Comparison of ENCODE assay signal across 16 cellular contexts in genomic region chr17:7807206-7807605, GRCh38. TPM values are rescaled to one million over a fixed set of nuclear protein-coding genes. Genes with fewer than 3 reads are reported as not detected.
DNase-seq lines count a peak whose midpoint lies in the region; FAIRE-seq and TF ChIP-seq lines count a peak whose summit lies in the region.
"Had no signal": no experiment of that assay in that cellular context is flagged by ENCODE, and none has a peak within 500 bp of the region (broad histone marks: within the 10 kb centered on the region; RNA-seq: fewer than 3 reads in every experiment).

No MANE protein-coding gene starts in this region.

- no peaks in the 10 kb centered on the region for H3K9me3 Mint-ChIP-seq in nephron progenitor cell
- H3K9me3 Mint-ChIP-seq: CD4-positive, CD25-positive, alpha-beta regulatory T cell had no signal

- WGBS in sigmoid colon, 2 donors, result 92 to 96% methylated on average over 21 of the region's 21 CpGs
- WGBS in lower leg skin, 2 donors, result 80 to 81% methylated on average over 21 of the region's 21 CpGs

- FAIRE-seq in GM12891 (lab: Jason Lieb, UNC), result no peak
- FAIRE-seq: H1, K562 had no signal

- TF ChIP-seq EP300 in sigmoid colon (IDR thresholded peaks at IDR 0.05), result no peak

- intact Hi-C loops in cardiac septum (cut with DNase I), result no loop called here
- intact Hi-C loops in left ventricle myocardium inferior (cut with micrococcal nuclease), result no loop called here
- intact Hi-C loops in sigmoid colon (cut with DNase I), result no loop called here
- intact Hi-C loops in lower leg skin (cut with DNase I; ENCODE audit: low total_unique reads), result no loop called here

- H3K4me3 ChIP-seq in left ventricle myocardium inferior (no peak overlapping the region), sigmoid colon (no peak overlapping the region), lower leg skin (ENCODE audit: low read depth, poor library complexity, severe bottlenecking) (no peak overlapping the region)
- H3K4me3 ChIP-seq: BLaER1 treated with 17β-estradiol and CSF1 and Interleukin-3, amounts not matched to agents 10 nM and 100 nM; K562 had no signal

- no peaks in the 10 kb centered on the region for H3K36me3 Mint-ChIP-seq in nephron progenitor cell (ENCODE audit: low read depth)
- H3K36me3 Mint-ChIP-seq: CD4-positive, CD25-positive, alpha-beta regulatory T cell had no signal

- no peak for TF ChIP-seq POLR2A in sigmoid colon (IDR thresholded peaks at IDR 0.05)
- TF ChIP-seq POLR2A in GM12891 (IDR thresholded peaks at IDR 0.05; ENCODE audit: low read depth, low read length), result no peak
- TF ChIP-seq POLR2A in lower leg skin (IDR thresholded peaks at IDR 0.05), result no peak

- H3K27me3 Mint-ChIP-seq in nephron progenitor cell (ENCODE audit: low read depth, poor library complexity), result peaks cover 45% of the 10 kb centered on the region

- H3K36me3 ChIP-seq in left ventricle myocardium inferior, result no peaks in the 10 kb centered on the region
- H3K36me3 ChIP-seq in sigmoid colon, result no peaks in the 10 kb centered on the region
- H3K36me3 ChIP-seq: BLaER1 treated with 17β-estradiol and CSF1 and Interleukin-3, amounts not matched to agents 10 nM and 100 nM had no signal

- TF ChIP-seq CTCF in left ventricle myocardium inferior (IDR thresholded peaks at IDR 0.05; ENCODE audit: borderline replicate concordance) (no peak), nephron progenitor cell (IDR thresholded peaks at IDR 0.05) (no peak), sigmoid colon (IDR thresholded peaks at IDR 0.05) (no peak), lower leg skin (IDR thresholded peaks at IDR 0.05) (no peak)

- no peaks in the 10 kb centered on the region for H3K9me3 ChIP-seq in left ventricle myocardium inferior (replicated peaks)
- H3K9me3 ChIP-seq in sigmoid colon, result no peaks in the 10 kb centered on the region
- H3K9me3 ChIP-seq: BLaER1 treated with 17β-estradiol and CSF1 and Interleukin-3, amounts not matched to agents 10 nM and 100 nM had no signal

- H3K4me1 Mint-ChIP-seq in nephron progenitor cell, result peaks cover 23% of the 10 kb centered on the region

- H3K27ac ChIP-seq in left ventricle myocardium inferior (replicated peaks), result no peak overlapping the region
- no peak overlapping the region for H3K27ac ChIP-seq in sigmoid colon
- H3K27ac ChIP-seq: BLaER1 treated with 17β-estradiol and CSF1 and Interleukin-3, amounts not matched to agents 10 nM and 100 nM had no signal

- peak; percentile 65 for DNase-seq in cardiac septum (ENCODE audit: low spot score)
- no peak for DNase-seq in left ventricle myocardium inferior
- DNase-seq in nephron progenitor cell, result no peak
- DNase-seq in sigmoid colon, result peak; percentile 51
- no peak for DNase-seq in GM12891 (ENCODE audit: insufficient read length, low spot score)
- no peak for DNase-seq in lower leg skin (ENCODE audit: low spot score in 2 of 2)
- DNase-seq in kidney glomerular epithelial cell (lab: John Stamatoyannopoulos, UW), result no peak
- DNase-seq: 8988T; ACHN; CD4-positive, CD25-positive, alpha-beta regulatory T cell; DMS53; GF-D8; HCEC 1CT had no signal

- no peak overlapping the region for H3K4me3 Mint-ChIP-seq in nephron progenitor cell
- H3K4me3 Mint-ChIP-seq: CD4-positive, CD25-positive, alpha-beta regulatory T cell had no signal

- H3K27ac Mint-ChIP-seq in nephron progenitor cell, result peak overlapping the region; percentile 49
- H3K27ac Mint-ChIP-seq: CD4-positive, CD25-positive, alpha-beta regulatory T cell had no signal

- H3K4me1 ChIP-seq in left ventricle myocardium inferior, result peaks cover 5% of the 10 kb centered on the region
- H3K4me1 ChIP-seq in sigmoid colon, result no peaks in the 10 kb centered on the region

- H3K27me3 ChIP-seq in left ventricle myocardium inferior (ENCODE audit: low read depth) (peaks cover 52% of the 10 kb centered on the region), sigmoid colon (peaks cover 0 to 13% (median 0%) of the 10 kb centered on the region in 3 donors)
- H3K27me3 ChIP-seq: BLaER1 treated with 17β-estradiol and CSF1 and Interleukin-3, amounts not matched to agents 10 nM and 100 nM had no signal

TF ChIP-seq in GM12891, 5 proteins besides CTCF, POLR2A, EP300 and RAD21:
- TF ChIP-seq POU2F2 (IDR thresholded peaks at IDR 0.05; ENCODE audit: low read depth, low read length) (no peak), SPI1 (IDR thresholded peaks at IDR 0.05; ENCODE audit: low read depth, low read length) (no peak)

RNA-seq across cellular contexts. Expression of gene KDM6B, which starts 26.8 kb away (rescaled TPM):
- total RNA-seq in cardiac septum (22.1 TPM), left ventricle myocardium inferior (23.3 TPM), sigmoid colon (10 to 100 TPM in 1 of 4 donors, 1 to 10 TPM in 3; 6.1 to 11.6 (median 8.5) TPM), lower leg skin (10 to 100 TPM; 12.5 to 30.9 (median 18.0) TPM)
- 10 to 100 TPM in 1 of 3 donors, 1 to 10 TPM in 2; 5.5 to 19.4 (median 6.0) TPM for polyA plus RNA-seq in sigmoid colon
- polyA plus RNA-seq in GM12891 (2012; ENCODE audit: low read depth, missing spikeins), result 13.5 TPM

RNA-seq across cellular contexts. Expression of gene TMEM88, which starts 47.7 kb away (rescaled TPM):
- 14.7 TPM for total RNA-seq in cardiac septum
- 26.4 TPM for total RNA-seq in left ventricle myocardium inferior
- 10 to 100 TPM in 3 of 4 donors, 1 to 10 TPM in 1; 6.8 to 19.9 (median 10.5) TPM for total RNA-seq in sigmoid colon
- polyA plus RNA-seq in sigmoid colon, result 10 to 100 TPM in 1 of 3 donors, 1 to 10 TPM in 2; 2.4 to 11.4 (median 9.0) TPM
- polyA plus RNA-seq in GM12891 (2012; ENCODE audit: low read depth, missing spikeins), result 1.1 TPM
- total RNA-seq in lower leg skin, result 1 to 10 TPM in 3 of 4 donors, under 1 TPM in 1; 0.91 to 5.9 (median 3.4) TPM
- polyA plus RNA-seq: CD4-positive, CD25-positive, alpha-beta regulatory T cell had no signal

RNA-seq across cellular contexts. Expression of gene NAA38, which starts 50.2 kb away (rescaled TPM):
- 68.8 TPM for total RNA-seq in cardiac septum
- 89.8 TPM for total RNA-seq in left ventricle myocardium inferior
- 100 to 1,000 TPM in 3 of 4 donors, 10 to 100 TPM in 1; 92.4 to 206 (median 106) TPM for total RNA-seq in sigmoid colon
- 100 to 1,000 TPM in 2 of 3 donors, 10 to 100 TPM in 1; 99.4 to 148 (median 138) TPM for polyA plus RNA-seq in sigmoid colon
- 137 TPM for polyA plus RNA-seq in GM12891 (2012; ENCODE audit: low read depth, missing spikeins)
- total RNA-seq in lower leg skin, result 100 to 1,000 TPM in 1 of 4 donors, 10 to 100 TPM in 3; 56.8 to 101 (median 91.3) TPM

RNA-seq across cellular contexts. Expression of gene CYB5D1, which starts 50.6 kb away (rescaled TPM):
- total RNA-seq in cardiac septum, result 12.2 TPM
- 17.8 TPM for total RNA-seq in left ventricle myocardium inferior
- 10 to 100 TPM in 2 of 4 donors, 1 to 10 TPM in 2; 7.1 to 14.4 (median 10.7) TPM for total RNA-seq in sigmoid colon
- 1 to 10 TPM; 4.2 to 8.6 (median 4.6) TPM for polyA plus RNA-seq in sigmoid colon
- polyA plus RNA-seq in GM12891 (2012; ENCODE audit: low read depth, missing spikeins), result 3.7 TPM
- total RNA-seq in lower leg skin, result 10 to 100 TPM in 1 of 4 donors, 1 to 10 TPM in 3; 7.0 to 14.1 (median 9.1) TPM

Comparison
In these comparisons a context has a peak if more than half of its experiments do, and no peak if none do; other contexts are left out.
1. DNase-seq: peak in cardiac septum (single experiment) and sigmoid colon (single experiment); none in left ventricle myocardium inferior (single experiment), nephron progenitor cell (single experiment), GM12891 (single experiment), lower leg skin (0 of 2) and kidney glomerular epithelial cell (single experiment).